In the genomic region with DNA sequence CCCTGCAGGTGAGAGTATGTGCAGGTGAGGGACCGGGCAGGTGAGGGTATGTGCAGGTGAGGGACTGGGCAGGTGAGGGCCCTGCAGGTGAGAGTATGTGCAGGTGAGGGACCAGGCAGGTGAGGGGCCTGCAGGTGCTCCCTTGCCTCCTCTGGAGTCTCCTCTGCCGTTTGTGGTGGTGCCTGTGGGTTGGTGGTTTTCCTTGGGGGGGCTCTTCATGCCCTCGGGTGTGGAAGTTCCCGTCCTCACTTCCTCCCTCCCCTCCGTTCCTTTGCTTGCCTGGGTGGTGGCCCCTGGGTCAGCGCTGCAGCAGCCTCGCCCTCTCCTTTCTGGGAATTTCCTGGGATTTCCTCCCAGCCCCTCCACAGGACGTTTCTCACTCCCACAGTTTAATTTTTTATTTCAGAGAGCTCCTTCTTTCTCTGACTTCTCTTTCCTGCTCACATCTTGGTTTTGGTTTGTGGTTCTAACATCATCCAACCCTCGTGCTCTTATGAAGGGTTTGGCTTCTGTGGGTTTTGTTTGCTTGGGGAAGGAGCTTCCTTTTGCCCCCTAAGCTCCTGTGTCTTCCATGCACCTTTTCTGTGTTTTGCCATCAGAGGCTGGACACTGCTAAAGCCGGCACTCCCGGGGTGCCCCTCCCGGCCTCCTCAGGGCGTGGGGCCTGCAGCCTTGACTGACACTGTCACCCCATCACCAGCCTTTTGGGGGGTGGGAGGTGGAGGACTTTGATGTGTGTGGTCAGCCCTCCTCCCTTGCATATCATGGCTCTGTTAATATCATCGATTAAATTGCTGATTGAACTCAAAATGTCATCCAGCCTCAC, we compare ENCODE assay signal across 1 cellular context.
TF ChIP-seq lines count a peak whose summit lies in the region.

No MANE protein-coding gene starts in this region.

TF ChIP-seq in A549, 52 proteins besides CTCF, POLR2A, EP300 and RAD21 (continued from another document):
- TF ChIP-seq, protein P1, sequence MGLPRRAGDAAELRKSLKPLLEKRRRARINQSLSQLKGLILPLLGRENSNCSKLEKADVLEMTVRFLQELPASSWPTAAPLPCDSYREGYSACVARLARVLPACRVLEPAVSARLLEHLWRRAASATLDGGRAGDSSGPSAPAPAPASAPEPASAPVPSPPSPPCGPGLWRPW (IDR thresholded peaks at IDR 0.05), result no peak
- no peak for TF ChIP-seq HOXB5 (CRISPR knock-in tag; IDR thresholded peaks at IDR 0.05)
- TF ChIP-seq CBX8 (IDR thresholded peaks at IDR 0.05), result no peak
- TF ChIP-seq, protein P2, sequence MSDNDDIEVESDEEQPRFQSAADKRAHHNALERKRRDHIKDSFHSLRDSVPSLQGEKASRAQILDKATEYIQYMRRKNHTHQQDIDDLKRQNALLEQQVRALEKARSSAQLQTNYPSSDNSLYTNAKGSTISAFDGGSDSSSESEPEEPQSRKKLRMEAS (IDR thresholded peaks at IDR 0.05), result no peak
- TF ChIP-seq, protein P3, sequence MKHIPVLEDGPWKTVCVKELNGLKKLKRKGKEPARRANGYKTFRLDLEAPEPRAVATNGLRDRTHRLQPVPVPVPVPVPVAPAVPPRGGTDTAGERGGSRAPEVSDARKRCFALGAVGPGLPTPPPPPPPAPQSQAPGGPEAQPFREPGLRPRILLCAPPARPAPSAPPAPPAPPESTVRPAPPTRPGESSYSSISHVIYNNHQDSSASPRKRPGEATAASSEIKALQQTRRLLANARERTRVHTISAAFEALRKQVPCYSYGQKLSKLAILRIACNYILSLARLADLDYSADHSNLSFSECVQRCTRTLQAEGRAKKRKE (CRISPR knock-in tag; IDR thresholded peaks at IDR 0.05; ENCODE audit: low read depth), result no peak
- no peak for TF ChIP-seq HEYL (CRISPR knock-in tag; IDR thresholded peaks at IDR 0.05)
- TF ChIP-seq, protein P4, sequence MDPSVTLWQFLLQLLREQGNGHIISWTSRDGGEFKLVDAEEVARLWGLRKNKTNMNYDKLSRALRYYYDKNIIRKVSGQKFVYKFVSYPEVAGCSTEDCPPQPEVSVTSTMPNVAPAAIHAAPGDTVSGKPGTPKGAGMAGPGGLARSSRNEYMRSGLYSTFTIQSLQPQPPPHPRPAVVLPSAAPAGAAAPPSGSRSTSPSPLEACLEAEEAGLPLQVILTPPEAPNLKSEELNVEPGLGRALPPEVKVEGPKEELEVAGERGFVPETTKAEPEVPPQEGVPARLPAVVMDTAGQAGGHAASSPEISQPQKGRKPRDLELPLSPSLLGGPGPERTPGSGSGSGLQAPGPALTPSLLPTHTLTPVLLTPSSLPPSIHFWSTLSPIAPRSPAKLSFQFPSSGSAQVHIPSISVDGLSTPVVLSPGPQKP (IDR thresholded peaks at IDR 0.05; ENCODE audit: low read depth, low read length), result no peak
- no peak for TF ChIP-seq GATA3 (IDR thresholded peaks at IDR 0.05; ENCODE audit: borderline replicate concordance)
